In genomic region chr4:147327322-147327721, GRCh38 we compare ENCODE assay signal across 15 cellular contexts.
DNase-seq lines count a peak whose midpoint lies in the region; ATAC-seq and TF ChIP-seq lines count a peak whose summit lies in the region.
"Had no signal": no experiment of that assay in that cellular context is flagged by ENCODE, and none has a peak within 500 bp of the region (broad histone marks: within the 10 kb centered on the region; RNA-seq: fewer than 3 reads in every experiment).

No MANE protein-coding gene starts in this region.

- H3K4me3 Mint-ChIP-seq in osteocyte (ENCODE audit: unreplicated experiment), result no peak overlapping the region
- H3K4me3 Mint-ChIP-seq: CD14-positive monocyte; CD8-positive, alpha-beta T cell had no signal

- H3K4me3 ChIP-seq in heart right ventricle, result no peak overlapping the region
- no peak overlapping the region for H3K4me3 ChIP-seq in right cardiac atrium (ENCODE audit: low read length)
- H3K4me3 ChIP-seq in upper lobe of left lung, result no peak overlapping the region
- H3K4me3 ChIP-seq: HAP-1 had no signal

- intact Hi-C loops in Right ventricle myocardium inferior (cut with DNase I), result loop anchor here (10.0 kb wide), 1 partner anchor 153 kb away; no protein-coding TSS in a partner anchor
- intact Hi-C loops in cardiac septum (cut with DNase I), result loop anchor here (5.0 kb wide), 1 partner anchor 35 kb away; no protein-coding TSS in a partner anchor
- intact Hi-C loops in heart right ventricle (cut with DNase I), result loop anchor here in 2 of 10 donors (5.0 to 10.0 kb wide), 3 partner anchors 153 to 165 kb away; partner anchors contain the start of gene EDNRA (in 1 of the 2)
- intact Hi-C loops in right cardiac atrium (cut with DNase I), result no loop called here

- H3K27ac ChIP-seq in heart right ventricle (peak overlapping the region in 7 of 10 donors; percentile 9 to 65 (median 55)), right cardiac atrium (ENCODE audit: low read length) (peak overlapping the region; percentile 74), upper lobe of left lung (no peak overlapping the region)
- H3K27ac ChIP-seq: 22Rv1 had no signal

- WGBS in heart right ventricle, 2 donors, result 17 to 28% methylated on average over 2 of the region's 2 CpGs
- WGBS in right cardiac atrium, result 25% methylated on average over 2 of the region's 2 CpGs
- WGBS in upper lobe of left lung, 2 donors, result 75 to 78% methylated on average over 2 of the region's 2 CpGs

- peak; percentile 61 for ATAC-seq in Right ventricle myocardium inferior
- peak; percentile 75 to 93 (median 86) for ATAC-seq in heart right ventricle
- peak; percentile 89 to 91 for ATAC-seq in right cardiac atrium
- ATAC-seq in upper lobe of left lung (ENCODE audit: low FRiP score in 2 of 2), result no peak
- ATAC-seq: CD8-positive, alpha-beta T cell had no signal

- no peaks in the 10 kb centered on the region for H3K27me3 Mint-ChIP-seq in osteocyte (ENCODE audit: unreplicated experiment)

- no peak for DNase-seq in Right ventricle myocardium inferior (ENCODE audit: missing footprints)
- no peak for DNase-seq in cardiac septum (ENCODE audit: low spot score)
- peak in 1 of 2 donors; percentile 13 for DNase-seq in heart right ventricle
- no peak for DNase-seq in right cardiac atrium
- no peak for DNase-seq in osteocyte (ENCODE audit: extremely low spot score, unreplicated experiment)
- DNase-seq in activated CD4-positive, CD25-positive, alpha-beta regulatory T cell (lab: John Stamatoyannopoulos, UW), result no peak
- no peak for DNase-seq in effector CD4-positive, alpha-beta T cell
- DNase-seq in upper lobe of left lung, result no peak
- DNase-seq: CD8-positive, alpha-beta T cell; COR-L47; DND-41; GDM1 had no signal

- no peaks in the 10 kb centered on the region for H3K36me3 ChIP-seq in heart right ventricle
- no peaks in the 10 kb centered on the region for H3K36me3 ChIP-seq in upper lobe of left lung
- H3K36me3 ChIP-seq: HAP-1 had no signal

- TF ChIP-seq CTCF in heart right ventricle (IDR thresholded peaks at IDR 0.05) (no peak), osteocyte (IDR thresholded peaks at IDR 0.05) (no peak), upper lobe of left lung (IDR thresholded peaks at IDR 0.05) (no peak)

- H3K9me3 ChIP-seq in heart right ventricle (no peaks in the 10 kb centered on the region), right cardiac atrium (ENCODE audit: control insufficient read depth, low read length) (no peaks in the 10 kb centered on the region), upper lobe of left lung (no peaks in the 10 kb centered on the region)
- H3K9me3 ChIP-seq: HAP-1 had no signal

- H3K27ac Mint-ChIP-seq in osteocyte (ENCODE audit: unreplicated experiment), result peak overlapping the region; percentile 91
- H3K27ac Mint-ChIP-seq: CD14-positive monocyte; CD8-positive, alpha-beta T cell had no signal

- H3K27me3 ChIP-seq in heart right ventricle (no peaks in the 10 kb centered on the region), right cardiac atrium (ENCODE audit: control insufficient read depth, insufficient read depth) (no peaks in the 10 kb centered on the region), upper lobe of left lung (no peaks in the 10 kb centered on the region)

- TF ChIP-seq EP300 in upper lobe of left lung (IDR thresholded peaks at IDR 0.05), result no peak

- H3K4me1 ChIP-seq in heart right ventricle (peaks cover 0 to 28% (median 15%) of the 10 kb centered on the region in 9 donors), right cardiac atrium (ENCODE audit: control insufficient read depth, insufficient read depth, low read length) (no peaks in the 10 kb centered on the region), upper lobe of left lung (no peaks in the 10 kb centered on the region)
- H3K4me1 ChIP-seq: HAP-1 had no signal

- H3K9me3 Mint-ChIP-seq in osteocyte (ENCODE audit: unreplicated experiment), result peaks cover 3% of the 10 kb centered on the region
- H3K9me3 Mint-ChIP-seq: CD8-positive, alpha-beta T cell had no signal

- TF ChIP-seq POLR2A in upper lobe of left lung (IDR thresholded peaks at IDR 0.05), result no peak

- peaks cover 3% of the 10 kb centered on the region for H3K36me3 Mint-ChIP-seq in osteocyte (ENCODE audit: unreplicated experiment)
- H3K36me3 Mint-ChIP-seq: CD14-positive monocyte; CD8-positive, alpha-beta T cell had no signal

- H3K4me1 Mint-ChIP-seq in osteocyte (ENCODE audit: unreplicated experiment), result peaks cover 58% of the 10 kb centered on the region
- H3K4me1 Mint-ChIP-seq: CD14-positive monocyte had no signal

Comparison
In these comparisons a context has a peak if more than half of its experiments do, and no peak if none do; other contexts are left out.
1. intact Hi-C loops: an anchor here in Right ventricle myocardium inferior (10.0 kb wide) and cardiac septum (5.0 kb wide); none called in right cardiac atrium.
2. ATAC-seq: peak in Right ventricle myocardium inferior (single experiment), heart right ventricle (8 of 8) and right cardiac atrium (2 of 2); none in upper lobe of left lung (0 of 2).
3. H3K27ac ChIP-seq: peak in heart right ventricle (7 of 10) and right cardiac atrium (single experiment); none in upper lobe of left lung (0 of 4).